In genomic region chr9:127916665-127917581, GRCh38 we compare ENCODE assay signal across 1 cellular context.
A peak's percentile ranks its signal among the peaks of the same experiment; 100 is the strongest.
TF ChIP-seq lines count a peak whose summit lies in the region.

A gene with protein sequence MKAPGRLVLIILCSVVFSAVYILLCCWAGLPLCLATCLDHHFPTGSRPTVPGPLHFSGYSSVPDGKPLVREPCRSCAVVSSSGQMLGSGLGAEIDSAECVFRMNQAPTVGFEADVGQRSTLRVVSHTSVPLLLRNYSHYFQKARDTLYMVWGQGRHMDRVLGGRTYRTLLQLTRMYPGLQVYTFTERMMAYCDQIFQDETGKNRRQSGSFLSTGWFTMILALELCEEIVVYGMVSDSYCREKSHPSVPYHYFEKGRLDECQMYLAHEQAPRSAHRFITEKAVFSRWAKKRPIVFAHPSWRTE (minus strand): TSS chr9:127917041. CDS start chr9:127916419, 622 bp downstream.

TF ChIP-seq in K562, 482 proteins besides CTCF, POLR2A, EP300 and RAD21 (continued from another document and continues in another):
- TF ChIP-seq ELF2 (CRISPR knock-in tag; IDR thresholded peaks at IDR 0.05) = no peak
- no peak for TF ChIP-seq RBM22 (IDR thresholded peaks at IDR 0.05; ENCODE audit: low read depth, low read length, poor library complexity, severe bottlenecking)
- TF ChIP-seq HBP1 (CRISPR knock-in tag; IDR thresholded peaks at IDR 0.05) = no peak
- no peak for TF ChIP-seq NKRF (IDR thresholded peaks at IDR 0.05; ENCODE audit: borderline replicate concordance)
- TF ChIP-seq ASH1L (IDR thresholded peaks at IDR 0.05; ENCODE audit: borderline replicate concordance, low read depth, partially characterized antibody) = no peak
- TF ChIP-seq, protein P1, sequence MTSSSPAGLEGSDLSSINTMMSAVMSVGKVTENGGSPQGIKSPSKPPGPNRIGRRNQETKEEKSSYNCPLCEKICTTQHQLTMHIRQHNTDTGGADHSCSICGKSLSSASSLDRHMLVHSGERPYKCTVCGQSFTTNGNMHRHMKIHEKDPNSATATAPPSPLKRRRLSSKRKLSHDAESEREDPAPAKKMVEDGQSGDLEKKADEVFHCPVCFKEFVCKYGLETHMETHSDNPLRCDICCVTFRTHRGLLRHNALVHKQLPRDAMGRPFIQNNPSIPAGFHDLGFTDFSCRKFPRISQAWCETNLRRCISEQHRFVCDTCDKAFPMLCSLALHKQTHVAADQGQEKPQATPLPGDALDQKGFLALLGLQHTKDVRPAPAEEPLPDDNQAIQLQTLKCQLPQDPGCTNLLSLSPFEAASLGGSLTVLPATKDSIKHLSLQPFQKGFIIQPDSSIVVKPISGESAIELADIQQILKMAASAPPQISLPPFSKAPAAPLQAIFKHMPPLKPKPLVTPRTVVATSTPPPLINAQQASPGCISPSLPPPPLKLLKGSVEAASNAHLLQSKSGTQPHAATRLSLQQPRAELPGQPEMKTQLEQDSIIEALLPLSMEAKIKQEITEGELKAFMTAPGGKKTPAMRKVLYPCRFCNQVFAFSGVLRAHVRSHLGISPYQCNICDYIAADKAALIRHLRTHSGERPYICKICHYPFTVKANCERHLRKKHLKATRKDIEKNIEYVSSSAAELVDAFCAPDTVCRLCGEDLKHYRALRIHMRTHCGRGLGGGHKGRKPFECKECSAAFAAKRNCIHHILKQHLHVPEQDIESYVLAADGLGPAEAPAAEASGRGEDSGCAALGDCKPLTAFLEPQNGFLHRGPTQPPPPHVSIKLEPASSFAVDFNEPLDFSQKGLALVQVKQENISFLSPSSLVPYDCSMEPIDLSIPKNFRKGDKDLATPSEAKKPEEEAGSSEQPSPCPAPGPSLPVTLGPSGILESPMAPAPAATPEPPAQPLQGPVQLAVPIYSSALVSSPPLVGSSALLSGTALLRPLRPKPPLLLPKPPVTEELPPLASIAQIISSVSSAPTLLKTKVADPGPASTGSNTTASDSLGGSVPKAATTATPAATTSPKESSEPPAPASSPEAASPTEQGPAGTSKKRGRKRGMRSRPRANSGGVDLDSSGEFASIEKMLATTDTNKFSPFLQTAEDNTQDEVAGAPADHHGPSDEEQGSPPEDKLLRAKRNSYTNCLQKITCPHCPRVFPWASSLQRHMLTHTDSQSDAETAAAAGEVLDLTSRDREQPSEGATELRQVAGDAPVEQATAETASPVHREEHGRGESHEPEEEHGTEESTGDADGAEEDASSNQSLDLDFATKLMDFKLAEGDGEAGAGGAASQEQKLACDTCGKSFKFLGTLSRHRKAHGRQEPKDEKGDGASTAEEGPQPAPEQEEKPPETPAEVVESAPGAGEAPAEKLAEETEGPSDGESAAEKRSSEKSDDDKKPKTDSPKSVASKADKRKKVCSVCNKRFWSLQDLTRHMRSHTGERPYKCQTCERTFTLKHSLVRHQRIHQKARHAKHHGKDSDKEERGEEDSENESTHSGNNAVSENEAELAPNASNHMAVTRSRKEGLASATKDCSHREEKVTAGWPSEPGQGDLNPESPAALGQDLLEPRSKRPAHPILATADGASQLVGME (CRISPR knock-in tag; IDR thresholded peaks at IDR 0.05) = no peak
- peak in 1 of 2 experiments; percentile 21; a peak in 1 of 4 replicates for TF ChIP-seq KDM4B (IDR thresholded peaks at IDR 0.05; ENCODE audit: borderline replicate concordance in 2 of 2, low read depth in 1 of 2)
- TF ChIP-seq TCF7 (IDR thresholded peaks at IDR 0.05; ENCODE audit: borderline replicate concordance) = no peak
- 0 out of 2 replicates have a peak, but pooled peaks have one; percentile 2 for TF ChIP-seq MYC (IDR thresholded peaks at IDR 0.05; ENCODE audit: low read depth, low read length)
- TF ChIP-seq MYC (CRISPR knock-in tag; IDR thresholded peaks at IDR 0.05; ENCODE audit: borderline replicate concordance, low read depth) = no peak
- no peak for TF ChIP-seq NUFIP1 (IDR thresholded peaks at IDR 0.05; ENCODE audit: partially characterized antibody)
- TF ChIP-seq, protein P2, sequence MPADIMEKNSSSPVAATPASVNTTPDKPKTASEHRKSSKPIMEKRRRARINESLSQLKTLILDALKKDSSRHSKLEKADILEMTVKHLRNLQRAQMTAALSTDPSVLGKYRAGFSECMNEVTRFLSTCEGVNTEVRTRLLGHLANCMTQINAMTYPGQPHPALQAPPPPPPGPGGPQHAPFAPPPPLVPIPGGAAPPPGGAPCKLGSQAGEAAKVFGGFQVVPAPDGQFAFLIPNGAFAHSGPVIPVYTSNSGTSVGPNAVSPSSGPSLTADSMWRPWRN (IDR thresholded peaks at IDR 0.05; ENCODE audit: low read depth) = no peak
- no peak for TF ChIP-seq HNRNPK (IDR thresholded peaks at IDR 0.05; ENCODE audit: low read depth, low read length, poor library complexity, severe bottlenecking)
- TF ChIP-seq ETS2 (tag; IDR thresholded peaks at IDR 0.05; ENCODE audit: borderline replicate concordance, poor library complexity, severe bottlenecking) = no peak
- peak; percentile 35; the same call in 1 of the 2 replicates for TF ChIP-seq ZNF431 (CRISPR knock-in tag; IDR thresholded peaks at IDR 0.05)
- TF ChIP-seq SMC3 (conservative IDR thresholded peaks at IDR 0.05; ENCODE audit: insufficient read depth, low read depth, low read length) = no peak
- no peak for TF ChIP-seq PBX2 (CRISPR knock-in tag; IDR thresholded peaks at IDR 0.05; ENCODE audit: low read depth)
- TF ChIP-seq PBX2 (tag; conservative IDR thresholded peaks at IDR 0.05; ENCODE audit: low read depth) = no peak
- TF ChIP-seq, protein P3, sequence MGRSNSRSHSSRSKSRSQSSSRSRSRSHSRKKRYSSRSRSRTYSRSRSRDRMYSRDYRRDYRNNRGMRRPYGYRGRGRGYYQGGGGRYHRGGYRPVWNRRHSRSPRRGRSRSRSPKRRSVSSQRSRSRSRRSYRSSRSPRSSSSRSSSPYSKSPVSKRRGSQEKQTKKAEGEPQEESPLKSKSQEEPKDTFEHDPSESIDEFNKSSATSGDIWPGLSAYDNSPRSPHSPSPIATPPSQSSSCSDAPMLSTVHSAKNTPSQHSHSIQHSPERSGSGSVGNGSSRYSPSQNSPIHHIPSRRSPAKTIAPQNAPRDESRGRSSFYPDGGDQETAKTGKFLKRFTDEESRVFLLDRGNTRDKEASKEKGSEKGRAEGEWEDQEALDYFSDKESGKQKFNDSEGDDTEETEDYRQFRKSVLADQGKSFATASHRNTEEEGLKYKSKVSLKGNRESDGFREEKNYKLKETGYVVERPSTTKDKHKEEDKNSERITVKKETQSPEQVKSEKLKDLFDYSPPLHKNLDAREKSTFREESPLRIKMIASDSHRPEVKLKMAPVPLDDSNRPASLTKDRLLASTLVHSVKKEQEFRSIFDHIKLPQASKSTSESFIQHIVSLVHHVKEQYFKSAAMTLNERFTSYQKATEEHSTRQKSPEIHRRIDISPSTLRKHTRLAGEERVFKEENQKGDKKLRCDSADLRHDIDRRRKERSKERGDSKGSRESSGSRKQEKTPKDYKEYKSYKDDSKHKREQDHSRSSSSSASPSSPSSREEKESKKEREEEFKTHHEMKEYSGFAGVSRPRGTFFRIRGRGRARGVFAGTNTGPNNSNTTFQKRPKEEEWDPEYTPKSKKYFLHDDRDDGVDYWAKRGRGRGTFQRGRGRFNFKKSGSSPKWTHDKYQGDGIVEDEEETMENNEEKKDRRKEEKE (IDR thresholded peaks at IDR 0.05; ENCODE audit: borderline replicate concordance in 1 of 2, control insufficient read depth in 1 of 2, low read depth in 2 of 2, low read length in 1 of 2) = no peak
- peak; percentile 44 for TF ChIP-seq RBBP5 (IDR thresholded peaks at IDR 0.05; ENCODE audit: borderline replicate concordance, insufficient read depth, low read length, poor library complexity, severe bottlenecking)
- no peak for TF ChIP-seq GTF3C2 (IDR thresholded peaks at IDR 0.05; ENCODE audit: borderline replicate concordance, extremely low read depth, insufficient read length)
- no peak for TF ChIP-seq MED1 (CRISPR knock-in tag; IDR thresholded peaks at IDR 0.05; ENCODE audit: borderline replicate concordance)
- TF ChIP-seq, protein P4, sequence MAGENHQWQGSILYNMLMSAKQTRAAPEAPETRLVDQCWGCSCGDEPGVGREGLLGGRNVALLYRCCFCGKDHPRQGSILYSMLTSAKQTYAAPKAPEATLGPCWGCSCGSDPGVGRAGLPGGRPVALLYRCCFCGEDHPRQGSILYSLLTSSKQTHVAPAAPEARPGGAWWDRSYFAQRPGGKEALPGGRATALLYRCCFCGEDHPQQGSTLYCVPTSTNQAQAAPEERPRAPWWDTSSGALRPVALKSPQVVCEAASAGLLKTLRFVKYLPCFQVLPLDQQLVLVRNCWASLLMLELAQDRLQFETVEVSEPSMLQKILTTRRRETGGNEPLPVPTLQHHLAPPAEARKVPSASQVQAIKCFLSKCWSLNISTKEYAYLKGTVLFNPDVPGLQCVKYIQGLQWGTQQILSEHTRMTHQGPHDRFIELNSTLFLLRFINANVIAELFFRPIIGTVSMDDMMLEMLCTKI (IDR thresholded peaks at IDR 0.05; ENCODE audit: partially characterized antibody) = no peak
- TF ChIP-seq ZNF217 (CRISPR knock-in tag; IDR thresholded peaks at IDR 0.05) = no peak
- no peak for TF ChIP-seq MTA3 (IDR thresholded peaks at IDR 0.05; ENCODE audit: borderline replicate concordance)
- no peak for TF ChIP-seq GATAD2A (IDR thresholded peaks at IDR 0.05)
- no peak for TF ChIP-seq TEAD2 (tag; IDR thresholded peaks at IDR 0.05)
- no peak for TF ChIP-seq ZNF75A (CRISPR knock-in tag; IDR thresholded peaks at IDR 0.05)
- TF ChIP-seq ZNF79 (CRISPR knock-in tag; IDR thresholded peaks at IDR 0.05; ENCODE audit: low read depth) = no peak
- TF ChIP-seq CCAR2 (IDR thresholded peaks at IDR 0.05; ENCODE audit: low read depth, low read length) = no peak
- TF ChIP-seq SNIP1 (IDR thresholded peaks at IDR 0.05; ENCODE audit: low read depth) = peak; percentile 31; the same call in 1 of the 2 replicates
- TF ChIP-seq ETV6 (IDR thresholded peaks at IDR 0.05; ENCODE audit: borderline replicate concordance in 1 of 2, low read depth in 2 of 2, low read length in 1 of 2) = no peak
- TF ChIP-seq ETV6 (CRISPR knock-in tag; IDR thresholded peaks at IDR 0.05; ENCODE audit: borderline replicate concordance) = no peak
- no peak for TF ChIP-seq PURB (CRISPR knock-in tag; IDR thresholded peaks at IDR 0.05; ENCODE audit: low read depth)
- no peak for TF ChIP-seq ZBTB17 (CRISPR knock-in tag; IDR thresholded peaks at IDR 0.05)
- no peak for TF ChIP-seq GTF2E2 (tag; IDR thresholded peaks at IDR 0.05)
- no peak for TF ChIP-seq BHLHE40 (IDR thresholded peaks at IDR 0.05; ENCODE audit: low read length)
- no peak for TF ChIP-seq TGIF2 (CRISPR knock-in tag; IDR thresholded peaks at IDR 0.05)
- no peak for TF ChIP-seq ZNF347 (CRISPR knock-in tag; IDR thresholded peaks at IDR 0.05; ENCODE audit: low read depth)
